13 cellular contexts compared by ENCODE assay signal in the genomic region with DNA sequence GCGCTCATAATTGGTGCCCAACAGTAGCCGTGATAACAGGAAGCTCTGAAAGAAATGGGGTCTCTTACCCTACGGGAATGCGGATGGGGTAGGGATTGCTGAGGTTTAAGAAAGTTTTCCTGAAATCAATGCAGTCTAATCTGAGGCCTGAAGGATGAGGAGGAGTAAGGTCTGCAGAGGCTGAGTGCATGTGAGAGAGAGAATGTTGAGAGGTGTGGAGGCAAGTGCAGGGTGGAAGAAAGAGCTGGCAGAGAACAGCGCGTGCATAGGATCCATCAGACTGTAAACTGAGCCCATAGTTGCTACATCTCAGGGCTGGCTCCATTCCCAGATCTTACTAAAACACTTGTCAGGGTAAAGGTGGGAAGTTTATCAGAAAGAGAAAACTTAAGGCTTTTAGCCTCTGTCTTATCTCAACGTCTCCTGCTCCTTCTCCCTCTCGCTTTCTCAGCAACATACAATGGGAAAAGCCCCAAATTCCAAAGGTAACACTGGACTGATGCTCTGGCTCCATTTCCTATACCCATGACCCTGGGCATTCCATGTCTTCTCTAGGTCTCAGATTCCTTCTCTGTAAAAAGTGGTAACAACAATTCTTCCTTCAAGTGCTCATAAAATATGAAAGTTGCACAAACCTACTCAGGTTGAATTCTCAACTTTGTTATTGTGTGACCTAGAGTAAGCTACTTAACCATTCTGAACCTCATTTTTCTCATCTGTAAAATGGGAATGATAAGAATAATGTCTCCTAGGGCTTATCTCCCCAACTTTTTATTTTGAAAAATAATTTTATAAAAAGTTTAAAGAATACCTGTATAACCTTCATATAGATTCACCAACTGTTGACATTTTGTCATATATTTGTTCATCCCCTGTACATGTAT.
DNase-seq lines count a peak whose midpoint lies in the region; ATAC-seq and TF ChIP-seq lines count a peak whose summit lies in the region.
"Had no signal": no experiment of that assay in that cellular context is flagged by ENCODE, and none has a peak within 500 bp of the region (broad histone marks: within the 10 kb centered on the region; RNA-seq: fewer than 3 reads in every experiment).

No MANE protein-coding gene starts in this region.

- H3K4me3 ChIP-seq in subcutaneous abdominal adipose tissue (ENCODE audit: low read depth in 1 of 5, low read length in 5 of 5): no peak overlapping the region
- H3K4me3 ChIP-seq: suprapubic skin had no signal

- POLR2A ChIA-PET in RWPE1 (lab: Yijun Ruan, JAX; ENCODE audit: low non-redundant PET): no interaction called here

- peak; percentile 16 for DNase-seq in NCI-H345 (lab: John Stamatoyannopoulos, UW)
- no peak for DNase-seq in NCI-H345 treated with DMSO at 0.1 percent for 48 hours (lab: John Stamatoyannopoulos, UW; ENCODE audit: unreplicated experiment)
- peak; percentile 58 for DNase-seq in RWPE1 (ENCODE audit: low spot score)
- DNase-seq in fibroblast of the conjunctiva (ENCODE audit: low read depth): peak; percentile 62
- no peak for DNase-seq in NCI-H82 treated with DMSO at 0.1 percent for 48 hours (lab: John Stamatoyannopoulos, UW; ENCODE audit: unreplicated experiment)
- DNase-seq: activated CD8-positive, alpha-beta T cell treated with anti-CD3 and anti-CD28 coated beads for 36 hours; hippocampal formation; T-helper 17 cell had no signal

- CTCF ChIA-PET in RWPE1 (lab: Yijun Ruan, JAX): no interaction called here

- peak overlapping the region in 1 of 5 donors; percentile 34 for H3K9ac ChIP-seq in subcutaneous abdominal adipose tissue (ENCODE audit: low read length in 5 of 5)

- no peaks in the 10 kb centered on the region for H3K27me3 ChIP-seq in subcutaneous abdominal adipose tissue (ENCODE audit: control insufficient read depth in 5 of 5, insufficient read depth in 4 of 5, low read length in 5 of 5)
- H3K27me3 ChIP-seq: suprapubic skin had no signal

- H3K36me3 ChIP-seq in subcutaneous abdominal adipose tissue (ENCODE audit: control insufficient read depth in 5 of 5, insufficient read depth in 5 of 5, low read length in 5 of 5): no peaks in the 10 kb centered on the region
- H3K36me3 ChIP-seq: suprapubic skin had no signal

- H3K9me3 ChIP-seq in subcutaneous abdominal adipose tissue (ENCODE audit: control insufficient read depth in 5 of 5, low read length in 5 of 5): no peaks in the 10 kb centered on the region
- H3K9me3 ChIP-seq: suprapubic skin had no signal

- H3K27ac ChIP-seq in RWPE1 (peak overlapping the region; percentile 35; the same call in 1 of the 2 replicates), subcutaneous abdominal adipose tissue (ENCODE audit: low read depth, low read length) (peak overlapping the region; percentile 59)
- H3K27ac ChIP-seq: suprapubic skin had no signal

- peaks cover 2 to 28% (median 20%) of the 10 kb centered on the region in 5 donors for H3K4me1 ChIP-seq in subcutaneous abdominal adipose tissue (ENCODE audit: control insufficient read depth in 5 of 5, insufficient read depth in 5 of 5, low read length in 5 of 5)

- TF ChIP-seq CTCF in RWPE1 (conservative IDR thresholded peaks at IDR 0.05; ENCODE audit: low read depth): no peak

- ATAC-seq in GM19463 (IDR thresholded peaks at IDR 0.05; ENCODE audit: unreplicated experiment): no peak
- ATAC-seq in GM21619 (IDR thresholded peaks at IDR 0.05; ENCODE audit: unreplicated experiment): no peak
- ATAC-seq: activated CD8-positive, alpha-beta T cell treated with anti-CD3 and anti-CD28 coated beads for 36 hours; activated naive CD4-positive, alpha-beta T cell treated with anti-CD3 and anti-CD28 coated beads, Interleukin-2, amount 50 U/mL, for 72 hours; T-helper 17 cell had no signal

Comparison
In these comparisons a context has a peak if more than half of its experiments do, and no peak if none do; other contexts are left out.
1. DNase-seq: peak in NCI-H345 (single experiment), RWPE1 (single experiment) and fibroblast of the conjunctiva (single experiment); none in NCI-H345 treated with DMSO at 0.1 percent for 48 hours (single experiment) and NCI-H82 treated with DMSO at 0.1 percent for 48 hours (single experiment).